In genomic region chr1:55816456-55816794, GRCh38 we compare ENCODE assay signal across 19 cellular contexts.
A peak's percentile ranks its signal among the peaks of the same experiment; 100 is the strongest.
DNase-seq lines count a peak whose midpoint lies in the region; ATAC-seq, FAIRE-seq and TF ChIP-seq lines count a peak whose summit lies in the region.
"Had no signal": no experiment of that assay in that cellular context is flagged by ENCODE, and none has a peak within 500 bp of the region (broad histone marks: within the 10 kb centered on the region; RNA-seq: fewer than 3 reads in every experiment).

No MANE protein-coding gene starts in this region.

- POLR2A ChIA-PET in GM12878 (lab: Charles Lee) = no interaction called here

- no peak overlapping the region for H3K4me3 Mint-ChIP-seq in mesothelial cell of epicardium
- H3K4me3 Mint-ChIP-seq in activated T-cell treated with anti-CD3 and anti-CD28 coated beads, Interleukin-2, amount 50 U/mL, for 4 hours = no peak overlapping the region
- H3K4me3 Mint-ChIP-seq: CD4-positive, alpha-beta memory T cell; central memory CD8-positive, alpha-beta T cell; IgD-negative memory B cell had no signal

- H3K79me2 ChIP-seq in KMS-11 (ENCODE audit: insufficient read depth, low read depth) (no peaks in the 10 kb centered on the region), GM12878 (ENCODE audit: control insufficient read depth, insufficient read depth, low read length) (no peaks in the 10 kb centered on the region)

- H2AFZ ChIP-seq in KMS-11 (ENCODE audit: low read depth) (no peak overlapping the region), GM12878 (ENCODE audit: control insufficient read depth, low read depth, low read length) (no peak overlapping the region)

- H3K27me3 Mint-ChIP-seq in mesothelial cell of epicardium (ENCODE audit: low read depth) = no peaks in the 10 kb centered on the region
- no peaks in the 10 kb centered on the region for H3K27me3 Mint-ChIP-seq in activated T-cell treated with anti-CD3 and anti-CD28 coated beads, Interleukin-2, amount 50 U/mL, for 4 hours (ENCODE audit: low read depth)
- H3K27me3 Mint-ChIP-seq: CD4-positive, alpha-beta memory T cell; IgD-negative memory B cell had no signal

- H4K20me1 ChIP-seq in KMS-11 (ENCODE audit: insufficient read depth) (no peaks in the 10 kb centered on the region), GM12878 (ENCODE audit: control insufficient read depth, insufficient read depth) (no peaks in the 10 kb centered on the region)

- H3K27ac Mint-ChIP-seq in mesothelial cell of epicardium = peak overlapping the region; percentile 50
- H3K27ac Mint-ChIP-seq: CD4-positive, alpha-beta memory T cell; IgD-negative memory B cell had no signal

- peaks cover under 1% of the 10 kb centered on the region for H3K9me3 Mint-ChIP-seq in mesothelial cell of epicardium
- H3K9me3 Mint-ChIP-seq in activated T-cell treated with anti-CD3 and anti-CD28 coated beads, Interleukin-2, amount 50 U/mL, for 4 hours = no peaks in the 10 kb centered on the region
- H3K9me3 Mint-ChIP-seq: central memory CD8-positive, alpha-beta T cell; IgD-negative memory B cell had no signal

- peak; percentile 89 for ATAC-seq in GM12878
- ATAC-seq in GM19328 (IDR thresholded peaks at IDR 0.05; ENCODE audit: unreplicated experiment) = no peak
- ATAC-seq in activated T-cell treated with anti-CD3 and anti-CD28 coated beads, Interleukin-2, amount 50 U/mL, for 4 hours = no peak
- ATAC-seq: left colon had no signal

- no TSS peak for BruUV-seq in GM12878 (replicated peaks; lab: Mats Ljungman, UMichigan)

- H3K4me2 ChIP-seq in KMS-11 (peak overlapping the region; percentile 55), GM12878 (ENCODE audit: control insufficient read depth, insufficient read depth) (no peak overlapping the region)

- SMC1A ChIA-PET in GM12878 (lab: Charles Lee; ENCODE audit: uncharacterized antibody, unreplicated experiment) = interaction anchor here (1.2 kb wide), 1 partner anchor 9 kb away, joined by 4 read pairs; no protein-coding TSS in a partner anchor

- CTCF ChIA-PET in GM12878 (lab: Yijun Ruan, JAX) = interaction anchor here (0.7 kb wide), 1 partner anchor 287 kb away, joined by 3 read pairs; no protein-coding TSS in a partner anchor

- H3K36me3 Mint-ChIP-seq in mesothelial cell of epicardium = no peaks in the 10 kb centered on the region
- H3K36me3 Mint-ChIP-seq in activated T-cell treated with anti-CD3 and anti-CD28 coated beads, Interleukin-2, amount 50 U/mL, for 4 hours (ENCODE audit: insufficient read depth) = no peaks in the 10 kb centered on the region
- H3K36me3 Mint-ChIP-seq: CD4-positive, alpha-beta memory T cell; IgD-negative memory B cell had no signal

- H3K9me3 ChIP-seq in GM12878 (replicated peaks; ENCODE audit: control insufficient read depth, insufficient read depth, low read length) = no peaks in the 10 kb centered on the region
- H3K9me3 ChIP-seq: esophagus squamous epithelium had no signal

- RAD21 ChIA-PET in GM12878 (lab: Charles Lee; ENCODE audit: unreplicated experiment) = no interaction called here

- H3K9ac ChIP-seq in KMS-11 (no peak overlapping the region), GM12878 (ENCODE audit: control insufficient read depth, insufficient read depth, low read length) (no peak overlapping the region)

- TF ChIP-seq POLR2A in GM12878 (IDR thresholded peaks at IDR 0.05; ENCODE audit: low read depth, low read length) = no peak

- TF ChIP-seq CTCF in KMS-11 (conservative IDR thresholded peaks at IDR 0.05; ENCODE audit: low read depth, low read length) (no peak), GM12878 (IDR thresholded peaks at IDR 0.05 in 2 of 3, conservative IDR thresholded peaks at IDR 0.05 in 1 of 3; ENCODE audit: control insufficient read depth in 2 of 3, extremely low read depth in 1 of 3, insufficient read depth in 1 of 3, low read depth in 3 of 3, low read length in 3 of 3) (no peak), mesothelial cell of epicardium (IDR thresholded peaks at IDR 0.05; ENCODE audit: unreplicated experiment) (no peak)

- peak overlapping the region; percentile 39; the same call in 1 of the 2 replicates for H3K27ac ChIP-seq in KMS-11
- no peak overlapping the region for H3K27ac ChIP-seq in GM12878 (ENCODE audit: control insufficient read depth, insufficient read depth)
- H3K27ac ChIP-seq: esophagus squamous epithelium, WERI-Rb-1 had no signal

- TF ChIP-seq RAD21 in GM12878 (IDR thresholded peaks at IDR 0.05; ENCODE audit: insufficient read depth, low read depth, low read length) = no peak

- FAIRE-seq in GM12878 (lab: Jason Lieb, UNC) = no peak
- FAIRE-seq: H54 had no signal

- DNase-seq in DMS79 treated with DMSO at 0.1 percent for 48 hours (lab: John Stamatoyannopoulos, UW) (peak; percentile 88), GM12878 (ENCODE audit: low read depth, low spot score) (peak; percentile 15), mesothelial cell of epicardium (ENCODE audit: low spot score in 2 of 2, unreplicated experiment in 2 of 2) (no peak), NK-92 (lab: John Stamatoyannopoulos, UW; ENCODE audit: unreplicated experiment) (no peak), iPS-NIHi7 (ENCODE audit: extremely low spot score) (no peak)
- DNase-seq in activated T-cell treated with anti-CD3 and anti-CD28 coated beads, Interleukin-2, amount 50 U/mL, for 4 hours = no peak
- DNase-seq: activated effector memory CD4-positive, alpha-beta T cell treated with Interleukin-2 at 50 U/mL for 16 hours; CD4-positive, alpha-beta memory T cell; esophagus squamous epithelium; left colon; NCI-H2081 treated with DMSO at 0.1 percent for 48 hours; occipital lobe; stimulated activated naive CD4-positive, alpha-beta T cell; WERI-Rb-1 had no signal

- in situ Hi-C loops in GM12878 (cut with MboI) = no loop called here

- peaks cover 33% of the 10 kb centered on the region for H3K4me1 Mint-ChIP-seq in mesothelial cell of epicardium
- no peaks in the 10 kb centered on the region for H3K4me1 Mint-ChIP-seq in activated T-cell treated with anti-CD3 and anti-CD28 coated beads, Interleukin-2, amount 50 U/mL, for 4 hours (ENCODE audit: low read depth)
- H3K4me1 Mint-ChIP-seq: central memory CD8-positive, alpha-beta T cell; IgD-negative memory B cell had no signal

- no peak for TF ChIP-seq EP300 in GM12878 (IDR thresholded peaks at IDR 0.05; ENCODE audit: borderline replicate concordance in 1 of 2, control insufficient read depth in 1 of 2, low read depth in 2 of 2, low read length in 2 of 2)

- peaks cover 31% of the 10 kb centered on the region for H3K4me1 ChIP-seq in KMS-11 (ENCODE audit: low read depth, poor library complexity, severe bottlenecking)
- no peaks in the 10 kb centered on the region for H3K4me1 ChIP-seq in GM12878 (ENCODE audit: control insufficient read depth, insufficient read depth, low read length)
- H3K4me1 ChIP-seq: esophagus squamous epithelium had no signal

- no peaks in the 10 kb centered on the region for H3K36me3 ChIP-seq in KMS-11 (ENCODE audit: insufficient read depth)
- H3K36me3 ChIP-seq in GM12878 (ENCODE audit: control insufficient read depth in 2 of 2, insufficient read depth in 2 of 2, low read length in 1 of 2) = no peaks in the 10 kb centered on the region
- H3K36me3 ChIP-seq: esophagus squamous epithelium, WERI-Rb-1 had no signal

- H3K27me3 ChIP-seq in KMS-11 (ENCODE audit: insufficient read depth, low read depth) = no peaks in the 10 kb centered on the region
- H3K27me3 ChIP-seq in GM12878 (replicated peaks in 1 of 2; ENCODE audit: control insufficient read depth in 2 of 2, insufficient read depth in 2 of 2, low read length in 1 of 2) = no peaks in the 10 kb centered on the region
- H3K27me3 ChIP-seq: esophagus squamous epithelium had no signal

- H3K4me3 ChIP-seq in KMS-11 (IDR thresholded peaks at IDR 0.05; ENCODE audit: insufficient read depth, low read depth, low read length) (no peak overlapping the region), GM12878 (no peak overlapping the region)
- H3K4me3 ChIP-seq: esophagus squamous epithelium had no signal

- intact Hi-C loops in GM12878 (cut with micrococcal nuclease; ENCODE audit: unreplicated experiment) = no loop called here

TF ChIP-seq in GM12878, 131 proteins besides CTCF, POLR2A, EP300 and RAD21 (continues in another document):
- TF ChIP-seq EGR1 (IDR thresholded peaks at IDR 0.05; ENCODE audit: borderline replicate concordance in 1 of 2, low read depth in 2 of 2, low read length in 2 of 2) (no peak), MTA2 (IDR thresholded peaks at IDR 0.05; ENCODE audit: low read depth) (0 out of 2 replicates have a peak, but pooled peaks have one; percentile 13), TAF1 (IDR thresholded peaks at IDR 0.05; ENCODE audit: borderline replicate concordance, low read depth, low read length) (no peak), RCOR1 (conservative IDR thresholded peaks at IDR 0.05; ENCODE audit: low read depth, low read length) (no peak), TARDBP (IDR thresholded peaks at IDR 0.05; ENCODE audit: borderline replicate concordance) (no peak), BMI1 (IDR thresholded peaks at IDR 0.05; ENCODE audit: borderline replicate concordance) (no peak), BHLHE40 (IDR thresholded peaks at IDR 0.05; ENCODE audit: borderline replicate concordance in 1 of 2, low read depth in 2 of 2, low read length in 1 of 2) (peak; percentile 14 to 54; a peak in 2 of 4 replicates), GABPA (IDR thresholded peaks at IDR 0.05; ENCODE audit: low read depth) (no peak), GATAD2B (conservative IDR thresholded peaks at IDR 0.05; ENCODE audit: low read depth) (no peak), FOXM1 (IDR thresholded peaks at IDR 0.05; ENCODE audit: low read depth, low read length) (no peak), IRF3 (IDR thresholded peaks at IDR 0.05) (no peak), EZH2 (IDR thresholded peaks at IDR 0.05; ENCODE audit: borderline replicate concordance, control insufficient read depth, low read depth, low read length) (no peak), ETV6 (conservative IDR thresholded peaks at IDR 0.05 in 1 of 2, IDR thresholded peaks at IDR 0.05 in 1 of 2; ENCODE audit: borderline replicate concordance in 1 of 2, low read depth in 1 of 2) (no peak), ZZZ3 (IDR thresholded peaks at IDR 0.05; ENCODE audit: control insufficient read depth, insufficient read length, low read depth) (no peak), MAX (IDR thresholded peaks at IDR 0.05; ENCODE audit: low read depth, low read length) (no peak)

Comparison
In these comparisons a context has a peak if more than half of its experiments do, and no peak if none do; other contexts are left out.
1. DNase-seq: peak in DMS79 treated with DMSO at 0.1 percent for 48 hours (single experiment) and GM12878 (single experiment); none in mesothelial cell of epicardium (0 of 2), NK-92 (single experiment), activated T-cell treated with anti-CD3 and anti-CD28 coated beads, Interleukin-2, amount 50 U/mL, for 4 hours (single experiment) and iPS-NIHi7 (single experiment).